Comparison of ENCODE assay signal across 11 cellular contexts in the genomic region with DNA sequence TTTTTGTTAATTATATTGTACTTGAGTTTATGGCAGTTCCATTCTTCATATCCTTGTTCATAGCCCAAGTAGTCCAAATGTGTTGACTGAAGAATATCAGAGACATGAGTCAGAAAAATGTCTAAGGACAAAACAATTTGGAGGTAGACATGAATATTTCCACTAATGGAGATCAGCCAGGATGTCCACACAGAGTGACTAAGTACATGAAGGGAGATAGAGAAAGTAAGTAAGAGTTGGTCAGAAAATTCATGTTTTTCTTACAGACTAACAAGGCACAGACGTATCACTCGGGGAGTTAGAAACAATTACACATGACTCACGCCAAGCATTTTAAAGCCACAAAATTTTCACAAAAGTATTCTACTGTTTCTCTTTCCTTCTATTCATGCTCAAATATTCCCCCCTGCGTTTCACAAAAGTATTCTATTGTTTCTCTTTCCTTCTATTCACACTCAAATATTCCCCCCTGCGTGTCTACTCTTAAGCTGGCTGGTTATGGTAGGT.
DNase-seq lines count a peak whose midpoint lies in the region; ATAC-seq and TF ChIP-seq lines count a peak whose summit lies in the region.
"Had no signal": no experiment of that assay in that cellular context is flagged by ENCODE, and none has a peak within 500 bp of the region (broad histone marks: within the 10 kb centered on the region; RNA-seq: fewer than 3 reads in every experiment).

No MANE protein-coding gene starts in this region.

- H3K4me1 ChIP-seq in PC-3 (ENCODE audit: insufficient read depth, low read length) (peaks cover 27% of the 10 kb centered on the region), neuron (ENCODE audit: insufficient read depth, low read length) (peaks cover 36% of the 10 kb centered on the region)

- no peaks in the 10 kb centered on the region for H3K36me3 Mint-ChIP-seq in endothelial cell (ENCODE audit: low read depth, unreplicated experiment)

- BruUV-seq in PC-3 (replicated peaks; lab: Mats Ljungman, UMichigan), result no TSS peak

- no peaks in the 10 kb centered on the region for H3K79me2 ChIP-seq in PC-3 (ENCODE audit: low read length)

- H3K27me3 ChIP-seq in PC-3 (ENCODE audit: low read length), result no peaks in the 10 kb centered on the region
- H3K27me3 ChIP-seq in neuron (ENCODE audit: insufficient read depth, low read length), result no peaks in the 10 kb centered on the region

- H3K4me1 Mint-ChIP-seq in endothelial cell (ENCODE audit: unreplicated experiment), result peaks cover 20% of the 10 kb centered on the region

- no peaks in the 10 kb centered on the region for H3K9me3 ChIP-seq in PC-3 (ENCODE audit: low read length)
- no peaks in the 10 kb centered on the region for H3K9me3 ChIP-seq in neuron (ENCODE audit: low read length)

- TF ChIP-seq CTCF in PC-3 (conservative IDR thresholded peaks at IDR 0.05; ENCODE audit: low read depth, low read length), result no peak
- no peak for TF ChIP-seq CTCF in endothelial cell (IDR thresholded peaks at IDR 0.05; ENCODE audit: unreplicated experiment)
- TF ChIP-seq CTCF in GM10266 (IDR thresholded peaks at IDR 0.05; ENCODE audit: control insufficient read depth, insufficient read depth, low read depth, missing control alignments), result no peak

- peak overlapping the region; percentile 75 for H3K27ac ChIP-seq in PC-3 (ENCODE audit: low read length)

- ATAC-seq in PC-3, result peak; percentile 98
- ATAC-seq: effector memory CD8-positive, alpha-beta T cell had no signal

- intact Hi-C loops in PC-3 (cut with micrococcal nuclease), result loop anchor here (1.0 to 10.0 kb wide), 3 partner anchors 94 to 861 kb away; partner anchors contain the start of gene CBLB

- POLR2A ChIA-PET in PC-3 (lab: Charles Lee; ENCODE audit: unreplicated experiment), result no interaction called here

- H3K27ac Mint-ChIP-seq in endothelial cell (ENCODE audit: unreplicated experiment), result peak overlapping the region; percentile 92
- H3K27ac Mint-ChIP-seq: effector memory CD8-positive, alpha-beta T cell had no signal

- H3K9ac ChIP-seq in PC-3 (ENCODE audit: low read length), result peak overlapping the region; percentile 24

- H2AFZ ChIP-seq in PC-3 (ENCODE audit: low read length) (peak overlapping the region; percentile 68), neuron (ENCODE audit: low read depth, low read length) (peak overlapping the region; percentile 92)

- peak overlapping the region; percentile 55 for H3K4me3 ChIP-seq in PC-3 (ENCODE audit: low read length)
- H3K4me3 ChIP-seq in neuron (ENCODE audit: low read length), result no peak overlapping the region

- no peaks in the 10 kb centered on the region for H3K9me2 ChIP-seq in PC-3 (replicated peaks; ENCODE audit: low read length)

- H3K9me3 Mint-ChIP-seq in endothelial cell (ENCODE audit: unreplicated experiment), result no peaks in the 10 kb centered on the region
- H3K9me3 Mint-ChIP-seq: effector memory CD8-positive, alpha-beta T cell had no signal

- H3F3A ChIP-seq in PC-3 (ENCODE audit: low read length, unreplicated experiment), result peaks cover 5% of the 10 kb centered on the region

- no peak overlapping the region for H3K4me3 Mint-ChIP-seq in endothelial cell (ENCODE audit: unreplicated experiment)
- H3K4me3 Mint-ChIP-seq: effector memory CD8-positive, alpha-beta T cell had no signal

- H3K36me3 ChIP-seq in PC-3 (ENCODE audit: low read depth, low read length) (no peaks in the 10 kb centered on the region), neuron (ENCODE audit: insufficient read depth, low read length) (no peaks in the 10 kb centered on the region)

- H4K20me1 ChIP-seq in PC-3 (ENCODE audit: low read length), result no peaks in the 10 kb centered on the region

- CTCF ChIA-PET in PC-3 (lab: Charles Lee), result no interaction called here

- DNase-seq in COLO829 (ENCODE audit: low spot score), result peak; percentile 7
- peak; percentile 98 for DNase-seq in PC-3
- no peak for DNase-seq in endothelial cell (ENCODE audit: low spot score)
- DNase-seq in DMS153 (lab: John Stamatoyannopoulos, UW), result no peak
- DNase-seq in effector CD4-positive, alpha-beta T cell, result no peak
- no peak for DNase-seq in NCI-H345 (lab: John Stamatoyannopoulos, UW)
- DNase-seq in GM10266 (ENCODE audit: extremely low spot score), result no peak
- DNase-seq: DMS 273 treated with DMSO at 0.1 percent for 48 hours; effector memory CD8-positive, alpha-beta T cell; NCI-H1694 had no signal

- no peaks in the 10 kb centered on the region for H3K27me3 Mint-ChIP-seq in endothelial cell (ENCODE audit: unreplicated experiment)

- peak overlapping the region; percentile 78 for H3K4me2 ChIP-seq in PC-3 (ENCODE audit: low read length)

Comparison
In these comparisons a context has a peak if more than half of its experiments do, and no peak if none do; other contexts are left out.
1. DNase-seq: peak in COLO829 (single experiment) and PC-3 (single experiment); none in endothelial cell (single experiment), DMS153 (single experiment), effector CD4-positive, alpha-beta T cell (single experiment), NCI-H345 (single experiment) and GM10266 (single experiment).